Comparison of ENCODE assay signal across 22 cellular contexts in genomic region chr3:9846931-9847488, GRCh38. TPM values are rescaled to one million over a fixed set of nuclear protein-coding genes. Genes with fewer than 3 reads are reported as not detected.
"Had no signal": no experiment of that assay in that cellular context is flagged by ENCODE, and none has a peak within 500 bp of the region (broad histone marks: within the 10 kb centered on the region; RNA-seq: fewer than 3 reads in every experiment).

No MANE protein-coding gene starts in this region.

- H3K27ac ChIP-seq: HL-60, SJSA1, SK-N-MC had no signal

- DNase-seq: Karpas-422, KG1, MG63, NCI-H1092, NCI-H1105 treated with DMSO at 0.1 percent for 48 hours, NCI-H1417 treated with DMSO at 0.1 percent for 48 hours, NCI-H187, NCI-H2029, NCI-H2081 treated with DMSO at 0.1 percent for 48 hours, NCI-H2171, NCI-H226, NCI-H446, NCI-H510A, NCI-H524 treated with DMSO at 0.1 percent for 48 hours, NCI-H69, NCI-H774, Right ventricle myocardium superior, RPMI8226, SIG-M5 had no signal

- H3K36me3 ChIP-seq: MG63 had no signal

- H3K27me3 ChIP-seq: MG63, SJSA1 had no signal

- H3K9me3 ChIP-seq: MG63, SJSA1 had no signal

- H3K4me3 ChIP-seq: MG63, SJSA1, SK-N-MC had no signal

RNA-seq across cellular contexts. Expression of gene CIDEC, which starts 33.0 kb away (rescaled TPM):
- total RNA-seq: SJSA1 had no signal
